ENCODE assay signal across 10 cellular contexts in genomic region chr5:154962494-154962893, GRCh38. TPM values are rescaled to one million over a fixed set of nuclear protein-coding genes. Genes with fewer than 3 reads are reported as not detected.
A peak's percentile ranks its signal among the peaks of the same experiment; 100 is the strongest.
DNase-seq lines count a peak whose midpoint lies in the region; ATAC-seq, FAIRE-seq and TF ChIP-seq lines count a peak whose summit lies in the region.
"Had no signal": no experiment of that assay in that cellular context is flagged by ENCODE, and none has a peak within 500 bp of the region (broad histone marks: within the 10 kb centered on the region; RNA-seq: fewer than 3 reads in every experiment).

No MANE protein-coding gene starts in this region.

- H3K9me3 ChIP-seq in keratinocyte (ENCODE audit: control insufficient read depth, low read depth, low read length): no peaks in the 10 kb centered on the region

- H3K9me1 ChIP-seq in keratinocyte (ENCODE audit: control insufficient read depth, extremely low read depth, insufficient read depth, low read length): no peaks in the 10 kb centered on the region

- H3K4me3 ChIP-seq in keratinocyte (ENCODE audit: control insufficient read depth in 2 of 3, extremely low read depth in 1 of 3, insufficient read depth in 2 of 3, low read depth in 1 of 3, low read length in 3 of 3): no peak overlapping the region

- peaks cover 23% of the 10 kb centered on the region for H3K36me3 Mint-ChIP-seq in endothelial cell (ENCODE audit: low read depth, unreplicated experiment)
- H3K36me3 Mint-ChIP-seq in activated CD4-positive, alpha-beta T cell treated with anti-CD3 and anti-CD28 coated beads, Interleukin-2, amount 10 ng/mL, durations not matched to agents 7 days and 5 days (ENCODE audit: low read depth): peaks cover 27% of the 10 kb centered on the region

- no peak overlapping the region for H3K27ac Mint-ChIP-seq in endothelial cell (ENCODE audit: unreplicated experiment)
- no peak overlapping the region for H3K27ac Mint-ChIP-seq in activated CD4-positive, alpha-beta T cell treated with anti-CD3 and anti-CD28 coated beads, Interleukin-2, amount 10 ng/mL, durations not matched to agents 7 days and 5 days

- no peaks in the 10 kb centered on the region for H3K79me2 ChIP-seq in keratinocyte (ENCODE audit: control insufficient read depth, insufficient read depth, low read length)

- DNase-seq in keratinocyte (ENCODE audit: low read depth, low spot score) (peak; percentile 52), endothelial cell (ENCODE audit: low spot score) (no peak), islet precursor cell (no peak), NCI-H2227 (lab: John Stamatoyannopoulos, UW; ENCODE audit: unreplicated experiment) (no peak)
- DNase-seq in activated CD4-positive, alpha-beta T cell treated with anti-CD3 and anti-CD28 coated beads, Interleukin-2, amount 10 ng/mL, durations not matched to agents 7 days and 5 days: no peak
- DNase-seq: NCI-H1694 treated with DMSO at 0.1 percent for 48 hours had no signal

- H4K20me1 ChIP-seq in keratinocyte (ENCODE audit: control insufficient read depth, extremely low read depth, insufficient read depth, low read length): no peaks in the 10 kb centered on the region

- no peaks in the 10 kb centered on the region for H3K27me3 ChIP-seq in keratinocyte (ENCODE audit: control insufficient read depth, extremely low read depth, insufficient read depth, low read length)

- H3K4me1 Mint-ChIP-seq in endothelial cell (ENCODE audit: unreplicated experiment): peaks cover 26% of the 10 kb centered on the region
- peaks cover 3% of the 10 kb centered on the region for H3K4me1 Mint-ChIP-seq in activated CD4-positive, alpha-beta T cell treated with anti-CD3 and anti-CD28 coated beads, Interleukin-2, amount 10 ng/mL, durations not matched to agents 7 days and 5 days

- H3K9me3 Mint-ChIP-seq in endothelial cell (ENCODE audit: unreplicated experiment): no peaks in the 10 kb centered on the region
- no peaks in the 10 kb centered on the region for H3K9me3 Mint-ChIP-seq in activated CD4-positive, alpha-beta T cell treated with anti-CD3 and anti-CD28 coated beads, Interleukin-2, amount 10 ng/mL, durations not matched to agents 7 days and 5 days

- dilution Hi-C loops in keratinocyte (cut with MboI; ENCODE audit: extremely low pct_ligation_motif_present, low sequenced_read_pairs): no loop called here

- no peak overlapping the region for H3K4me2 ChIP-seq in keratinocyte (ENCODE audit: control insufficient read depth, extremely low read depth, insufficient read depth, low read depth, low read length)

- ATAC-seq in GM18517 (IDR thresholded peaks at IDR 0.05; ENCODE audit: unreplicated experiment): peak; percentile 93
- ATAC-seq in GM21825 (IDR thresholded peaks at IDR 0.05; ENCODE audit: unreplicated experiment): peak; percentile 95
- peak; percentile 99 for ATAC-seq in HG03469 (IDR thresholded peaks at IDR 0.05; ENCODE audit: unreplicated experiment)

- H3K27me3 Mint-ChIP-seq in endothelial cell (ENCODE audit: unreplicated experiment): peaks cover 3% of the 10 kb centered on the region
- H3K27me3 Mint-ChIP-seq in activated CD4-positive, alpha-beta T cell treated with anti-CD3 and anti-CD28 coated beads, Interleukin-2, amount 10 ng/mL, durations not matched to agents 7 days and 5 days: no peaks in the 10 kb centered on the region

- no peak overlapping the region for H2AFZ ChIP-seq in keratinocyte (ENCODE audit: control insufficient read depth, low read length)

- CTCF ChIA-PET in activated CD4-positive, alpha-beta T cell treated with anti-CD3 and anti-CD28 coated beads, Interleukin-2, amount 10 ng/mL, durations not matched to agents 7 days and 5 days (lab: Charles Lee): interaction anchor here (1.0 to 2.6 kb wide), 2 partner anchors 9 to 11 kb away, joined by 4 to 15 read pairs; no protein-coding TSS in a partner anchor

- peak overlapping the region; percentile 30 for H3K27ac ChIP-seq in keratinocyte (ENCODE audit: control insufficient read depth, insufficient read depth, low read length)

- H3K4me1 ChIP-seq in keratinocyte (ENCODE audit: control insufficient read depth, extremely low read depth, insufficient read depth, low read length): peaks cover 7% of the 10 kb centered on the region

- POLR2A ChIA-PET in activated CD4-positive, alpha-beta T cell treated with anti-CD3 and anti-CD28 coated beads, Interleukin-2, amount 10 ng/mL, durations not matched to agents 7 days and 5 days (lab: Charles Lee): no interaction called here

- peak; percentile 23 for FAIRE-seq in keratinocyte (lab: Jason Lieb, UNC)

- H3K4me3 Mint-ChIP-seq in endothelial cell (ENCODE audit: unreplicated experiment): no peak overlapping the region
- H3K4me3 Mint-ChIP-seq in activated CD4-positive, alpha-beta T cell treated with anti-CD3 and anti-CD28 coated beads, Interleukin-2, amount 10 ng/mL, durations not matched to agents 7 days and 5 days: no peak overlapping the region

- peaks cover 8 to 10% of the 10 kb centered on the region in 2 experiments for H3K36me3 ChIP-seq in keratinocyte (ENCODE audit: control insufficient read depth in 2 of 2, extremely low read depth in 1 of 2, insufficient read depth in 2 of 2, low read length in 2 of 2)

- no peak for TF ChIP-seq CTCF in keratinocyte (optimal IDR thresholded peaks at IDR 0.05 in 1 of 3, IDR thresholded peaks at IDR 0.05 in 1 of 3, conservative IDR thresholded peaks at IDR 0.05 in 1 of 3; ENCODE audit: extremely low read depth in 1 of 3, insufficient read depth in 2 of 3, low read length in 3 of 3)
- no peak for TF ChIP-seq CTCF in endothelial cell (IDR thresholded peaks at IDR 0.05; ENCODE audit: unreplicated experiment)

- H3K9ac ChIP-seq in keratinocyte (ENCODE audit: control insufficient read depth, extremely low read depth, insufficient read depth, low read length): no peak overlapping the region

RNA-seq across cellular contexts. Expression of gene MRPL22, which starts 21.6 kb away (rescaled TPM):
- polyA plus RNA-seq in keratinocyte: 48.3 to 76.9 TPM (median 53.6 TPM) in 3 replicates
- polyA plus RNA-seq in keratinocyte (2011; ENCODE audit: low read depth): 40.3 TPM
- 53.8 and 59.7 TPM in 2 replicates for polyA plus RNA-seq in keratinocyte (2011; cell fraction: cytosol; rRNA removed)
- polyA plus RNA-seq in keratinocyte (2011; cell fraction: nucleus; rRNA removed): 45.0 and 51.4 TPM in 2 replicates
- polyA plus RNA-seq in keratinocyte (2012; ENCODE audit: low replicate concordance): 53.2 and 55.5 TPM in 2 replicates
- polyA minus RNA-seq in keratinocyte: 12.1 to 40.6 TPM (median 35.2 TPM) in 3 replicates
- polyA minus RNA-seq in keratinocyte (2011; cell fraction: cytosol; rRNA and poly(A)+ RNA removed): 14.6 TPM
- polyA minus RNA-seq in keratinocyte (2011; cell fraction: nucleus; rRNA and poly(A)+ RNA removed): 3.2 and 14.5 TPM in 2 replicates
- total RNA-seq in endothelial cell (ENCODE audit: unreplicated experiment): 63.6 TPM
- 10 to 100 TPM; 44.2 to 51.0 TPM for total RNA-seq in activated CD4-positive, alpha-beta T cell treated with anti-CD3 and anti-CD28 coated beads, Interleukin-2, amount 10 ng/mL, durations not matched to agents 7 days and 5 days

RNA-seq across cellular contexts. Expression of gene GEMIN5, which starts 24.5 kb away (rescaled TPM):
- polyA plus RNA-seq in keratinocyte: 8.1 to 18.2 TPM (median 12.5 TPM) in 3 replicates
- polyA plus RNA-seq in keratinocyte (2011; ENCODE audit: low read depth): 7.0 TPM
- 6.8 and 10.5 TPM in 2 replicates for polyA plus RNA-seq in keratinocyte (2011; cell fraction: cytosol; rRNA removed)
- polyA plus RNA-seq in keratinocyte (2011; cell fraction: nucleus; rRNA removed): 15.8 and 17.5 TPM in 2 replicates
- polyA plus RNA-seq in keratinocyte (2012; ENCODE audit: low replicate concordance): 5.8 and 15.2 TPM in 2 replicates
- 17.9 to 29.2 TPM (median 23.1 TPM) in 3 replicates for polyA minus RNA-seq in keratinocyte
- 17.6 TPM for polyA minus RNA-seq in keratinocyte (2011; cell fraction: cytosol; rRNA and poly(A)+ RNA removed)
- polyA minus RNA-seq in keratinocyte (2011; cell fraction: nucleus; rRNA and poly(A)+ RNA removed): 20.0 and 34.4 TPM in 2 replicates
- total RNA-seq in endothelial cell (ENCODE audit: unreplicated experiment): 16.9 TPM
- 10 to 100 TPM; 15.7 to 17.8 TPM for total RNA-seq in activated CD4-positive, alpha-beta T cell treated with anti-CD3 and anti-CD28 coated beads, Interleukin-2, amount 10 ng/mL, durations not matched to agents 7 days and 5 days

RNA-seq across cellular contexts. Expression of gene KIF4B, which starts 51.1 kb away (rescaled TPM):
- polyA plus RNA-seq in keratinocyte: not detected in 3 replicates
- polyA plus RNA-seq in keratinocyte (2011; ENCODE audit: low read depth): 0.07 TPM
- polyA plus RNA-seq in keratinocyte (2011; cell fraction: cytosol; rRNA removed): not detected in 2 replicates
- 0.03 and 0.04 TPM in 2 replicates for polyA plus RNA-seq in keratinocyte (2011; cell fraction: nucleus; rRNA removed)
- 0.06 TPM in 1 of 2 replicates, not detected in the other for polyA plus RNA-seq in keratinocyte (2012; ENCODE audit: low replicate concordance)
- polyA minus RNA-seq in keratinocyte: not detected in 3 replicates
- polyA minus RNA-seq in keratinocyte (2011; cell fraction: cytosol; rRNA and poly(A)+ RNA removed): not detected
- polyA minus RNA-seq in keratinocyte (2011; cell fraction: nucleus; rRNA and poly(A)+ RNA removed): not detected in 2 replicates
- total RNA-seq in endothelial cell (ENCODE audit: unreplicated experiment): 0.54 TPM
- total RNA-seq in activated CD4-positive, alpha-beta T cell treated with anti-CD3 and anti-CD28 coated beads, Interleukin-2, amount 10 ng/mL, durations not matched to agents 7 days and 5 days: not detected
- polyA plus RNA-seq: urinary bladder had no signal
